In the genomic region with DNA sequence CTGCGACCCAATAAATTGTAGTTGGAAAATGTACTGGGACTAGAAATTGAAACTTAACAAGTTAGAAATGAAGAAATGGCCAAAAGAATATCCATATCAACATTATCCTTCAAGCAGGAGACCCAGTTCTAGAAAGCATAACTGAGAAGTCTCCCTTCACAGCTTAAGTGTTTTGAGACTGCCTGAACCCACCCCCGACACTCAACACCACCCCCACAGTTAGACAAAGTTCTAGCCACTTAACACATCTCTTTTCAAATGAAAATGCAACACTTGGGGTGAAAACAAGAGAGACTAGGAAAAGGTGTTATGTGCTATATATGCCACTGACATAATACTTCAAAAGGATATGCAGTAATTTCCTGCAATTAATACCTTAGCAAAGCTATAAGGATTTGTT, we compare ENCODE assay signal across 31 cellular contexts.
"Had no signal": no experiment of that assay in that cellular context is flagged by ENCODE, and none has a peak within 500 bp of the region (broad histone marks: within the 10 kb centered on the region; RNA-seq: fewer than 3 reads in every experiment).

No MANE protein-coding gene starts in this region.

- H3K36me3 ChIP-seq: brain microvascular endothelial cell, esophagus squamous epithelium had no signal

- H3K27me3 Mint-ChIP-seq: activated CD4-positive, alpha-beta memory T cell treated with anti-CD3 and anti-CD28 coated beads, Interleukin-2, amount 10 ng/mL, durations not matched to agents 7 days and 5 days; activated CD4-positive, alpha-beta T cell treated with anti-CD3 and anti-CD28 coated beads, Interleukin-2, amount 10 ng/mL, durations not matched to agents 7 days and 5 days; activated naive CD8-positive, alpha-beta T cell; activated T-helper 17 cell treated with anti-CD3 and anti-CD28 coated beads, Interleukin-2, amount 50 U/mL, for 72 hours; effector memory CD8-positive, alpha-beta T cell had no signal

- FAIRE-seq: colon, endothelial cell of umbilical vein had no signal

- H3K9me3 Mint-ChIP-seq: activated CD4-positive, alpha-beta memory T cell treated with anti-CD3 and anti-CD28 coated beads, Interleukin-2, amount 10 ng/mL, durations not matched to agents 7 days and 5 days; activated CD4-positive, alpha-beta T cell treated with anti-CD3 and anti-CD28 coated beads, Interleukin-2, amount 10 ng/mL, durations not matched to agents 7 days and 5 days; activated T-cell treated with anti-CD3 and anti-CD28 coated beads, Interleukin-2, amount 50 U/mL, for 4 hours; activated T-helper 17 cell treated with anti-CD3 and anti-CD28 coated beads, Interleukin-2, amount 50 U/mL, for 72 hours; effector memory CD8-positive, alpha-beta T cell; T-helper 1 cell treated with Interleukin-12 subunit alpha and Interleukin-12 subunit beta and Interleukin-4 antibody, amounts not matched to agents 30 μg/mL and 1 μg/mL, for 36 hours; T-helper 2 cell treated with Interferon-gamma antibody and Interleukin-4, amounts not matched to agents 5 μg/mL and 100 μg/mL, for 36 hours had no signal

- H3K9me3 ChIP-seq: esophagus squamous epithelium had no signal

- H3K27ac ChIP-seq: brain microvascular endothelial cell, epithelial cell of prostate, esophagus squamous epithelium had no signal

- H3K4me3 ChIP-seq: esophagus squamous epithelium had no signal

- DNase-seq: activated CD4-positive, alpha-beta memory T cell treated with anti-CD3 and anti-CD28 coated beads, Interleukin-2, amount 10 ng/mL, durations not matched to agents 7 days and 5 days; activated CD4-positive, alpha-beta T cell treated with anti-CD3 and anti-CD28 coated beads for 1 hour; activated CD4-positive, alpha-beta T cell treated with anti-CD3 and anti-CD28 coated beads for 4 hours; activated CD4-positive, alpha-beta T cell treated with anti-CD3 and anti-CD28 coated beads, Interleukin-2, amount 10 ng/mL, durations not matched to agents 7 days and 5 days; activated CD4-positive, alpha-beta T cell treated with anti-CD3 and anti-CD28 coated beads, Interleukin-2, amount 50 U/mL, for 4 hours; activated CD8-positive, alpha-beta memory T cell treated with anti-CD3 and anti-CD28 coated beads, Interleukin-2, amount 50 U/mL, for 48 hours; activated effector memory CD4-positive, alpha-beta T cell treated with Interleukin-2 at 50 U/mL for 16 hours; activated gamma-delta T cell treated with Interleukin-2 at 50 U/mL for 16 hours; activated naive CD4-positive, alpha-beta T cell treated with anti-CD3 and anti-CD28 coated beads, Interleukin-2, amount 50 U/mL, for 16 hours; activated naive CD4-positive, alpha-beta T cell treated with Interleukin-2 at 50 U/mL for 16 hours; activated T-cell treated with anti-CD3 and anti-CD28 coated beads, Interleukin-2, amount 50 U/mL, for 4 hours; amniotic stem cell; anterior cingulate cortex; brain microvascular endothelial cell; caudate nucleus; cortex of kidney; dermis blood vessel endothelial cell; effector CD4-positive, alpha-beta T cell; effector memory CD8-positive, alpha-beta T cell; esophagus squamous epithelium; foreskin melanocyte; head of caudate nucleus; hippocampal formation; T1000 had no signal

- H3K36me3 Mint-ChIP-seq: activated naive CD8-positive, alpha-beta T cell had no signal

- H3K27me3 ChIP-seq: brain microvascular endothelial cell, esophagus squamous epithelium had no signal

- H3K4me3 Mint-ChIP-seq: activated CD4-positive, alpha-beta memory T cell treated with anti-CD3 and anti-CD28 coated beads, Interleukin-2, amount 10 ng/mL, durations not matched to agents 7 days and 5 days; activated CD4-positive, alpha-beta T cell treated with anti-CD3 and anti-CD28 coated beads, Interleukin-2, amount 10 ng/mL, durations not matched to agents 7 days and 5 days; activated naive CD8-positive, alpha-beta T cell; activated T-cell treated with anti-CD3 and anti-CD28 coated beads, Interleukin-2, amount 50 U/mL, for 4 hours; activated T-helper 17 cell treated with anti-CD3 and anti-CD28 coated beads, Interleukin-2, amount 50 U/mL, for 72 hours; effector memory CD8-positive, alpha-beta T cell; T-helper 1 cell treated with Interleukin-12 subunit alpha and Interleukin-12 subunit beta and Interleukin-4 antibody, amounts not matched to agents 30 μg/mL and 1 μg/mL, for 36 hours; T-helper 2 cell treated with Interferon-gamma antibody and Interleukin-4, amounts not matched to agents 5 μg/mL and 100 μg/mL, for 36 hours had no signal

- H3K4me1 ChIP-seq: esophagus squamous epithelium had no signal

- H3K27ac Mint-ChIP-seq: activated CD4-positive, alpha-beta memory T cell treated with anti-CD3 and anti-CD28 coated beads, Interleukin-2, amount 10 ng/mL, durations not matched to agents 7 days and 5 days; activated CD4-positive, alpha-beta T cell treated with anti-CD3 and anti-CD28 coated beads, Interleukin-2, amount 10 ng/mL, durations not matched to agents 7 days and 5 days; activated naive CD8-positive, alpha-beta T cell; activated T-helper 17 cell treated with anti-CD3 and anti-CD28 coated beads, Interleukin-2, amount 50 U/mL, for 72 hours; effector memory CD8-positive, alpha-beta T cell; T-helper 1 cell treated with Interleukin-12 subunit alpha and Interleukin-12 subunit beta and Interleukin-4 antibody, amounts not matched to agents 30 μg/mL and 1 μg/mL, for 36 hours; T-helper 2 cell treated with Interferon-gamma antibody and Interleukin-4, amounts not matched to agents 5 μg/mL and 100 μg/mL, for 36 hours had no signal

- ATAC-seq: activated T-cell treated with anti-CD3 and anti-CD28 coated beads, Interleukin-2, amount 50 U/mL, for 4 hours; activated T-helper 17 cell treated with anti-CD3 and anti-CD28 coated beads, Interleukin-2, amount 50 U/mL, for 72 hours; effector memory CD8-positive, alpha-beta T cell had no signal

- H3K4me1 Mint-ChIP-seq: activated CD4-positive, alpha-beta memory T cell treated with anti-CD3 and anti-CD28 coated beads, Interleukin-2, amount 10 ng/mL, durations not matched to agents 7 days and 5 days; activated CD4-positive, alpha-beta T cell treated with anti-CD3 and anti-CD28 coated beads, Interleukin-2, amount 10 ng/mL, durations not matched to agents 7 days and 5 days; activated T-helper 17 cell treated with anti-CD3 and anti-CD28 coated beads, Interleukin-2, amount 50 U/mL, for 72 hours had no signal
